ENCODE assay signal across 14 cellular contexts in genomic region chr4:14025093-14025492, GRCh38.
DNase-seq lines count a peak whose midpoint lies in the region; ATAC-seq and TF ChIP-seq lines count a peak whose summit lies in the region.
"Had no signal": no experiment of that assay in that cellular context is flagged by ENCODE, and none has a peak within 500 bp of the region (broad histone marks: within the 10 kb centered on the region; RNA-seq: fewer than 3 reads in every experiment).

No MANE protein-coding gene starts in this region.

- no peak for TF ChIP-seq CTCF in cardiac muscle cell (IDR thresholded peaks at IDR 0.05; ENCODE audit: low read depth, low read length)
- no peak for TF ChIP-seq CTCF in fibroblast of the aortic adventitia (IDR thresholded peaks at IDR 0.05; ENCODE audit: insufficient read depth, low read length)
- no peak for TF ChIP-seq CTCF in transverse colon (IDR thresholded peaks at IDR 0.05)

- WGBS in transverse colon (ENCODE audit: low coverage in 1 of 2), 2 donors = 55 to 60% methylated on average over 2 to 5 of the region's 5 CpGs

- no peak for TF ChIP-seq EP300 in transverse colon (IDR thresholded peaks at IDR 0.05; ENCODE audit: low read depth)

- H3K27ac ChIP-seq in cardiac muscle cell = no peak overlapping the region
- H3K27ac ChIP-seq in caudate nucleus (ENCODE audit: low read depth, low read length) = peak overlapping the region; percentile 4
- no peak overlapping the region for H3K27ac ChIP-seq in transverse colon
- H3K27ac ChIP-seq: BLaER1 treated with 17β-estradiol and CSF1 and Interleukin-3, amounts not matched to agents 10 nM and 100 nM had no signal

- in situ Hi-C loops in transverse colon (cut with MboI; ENCODE audit: low pct_ligation_motif_present in 1 of 4, low pct_unique_long_range_greater_than_20kb in 1 of 4, low sequenced_read_pairs in 3 of 4) = no loop called here

- H3K36me3 ChIP-seq in cardiac muscle cell = no peaks in the 10 kb centered on the region
- H3K36me3 ChIP-seq in transverse colon = no peaks in the 10 kb centered on the region
- H3K36me3 ChIP-seq: BLaER1 treated with 17β-estradiol and CSF1 and Interleukin-3, amounts not matched to agents 10 nM and 100 nM; HAP-1 had no signal

- H3K9me3 ChIP-seq in cardiac muscle cell (ENCODE audit: low read depth) (no peaks in the 10 kb centered on the region), transverse colon (no peaks in the 10 kb centered on the region)
- H3K9me3 ChIP-seq: BLaER1 treated with 17β-estradiol and CSF1 and Interleukin-3, amounts not matched to agents 10 nM and 100 nM; HAP-1 had no signal

- peaks cover 15% of the 10 kb centered on the region for H3K4me1 ChIP-seq in cardiac muscle cell (ENCODE audit: low read depth)
- no peaks in the 10 kb centered on the region for H3K4me1 ChIP-seq in transverse colon
- H3K4me1 ChIP-seq: HAP-1 had no signal

- H3K27me3 ChIP-seq in cardiac muscle cell (no peaks in the 10 kb centered on the region), transverse colon (no peaks in the 10 kb centered on the region)
- H3K27me3 ChIP-seq: BLaER1 treated with 17β-estradiol and CSF1 and Interleukin-3, amounts not matched to agents 10 nM and 100 nM had no signal

- no peak for TF ChIP-seq POLR2A in transverse colon (IDR thresholded peaks at IDR 0.05)

- no peak overlapping the region for H3K4me3 ChIP-seq in cardiac muscle cell
- H3K4me3 ChIP-seq in fibroblast of the aortic adventitia (ENCODE audit: low read depth, low read length) = no peak overlapping the region
- no peak overlapping the region for H3K4me3 ChIP-seq in transverse colon
- H3K4me3 ChIP-seq: BLaER1 treated with 17β-estradiol and CSF1 and Interleukin-3, amounts not matched to agents 10 nM and 100 nM; HAP-1 had no signal

- intact Hi-C loops in left ventricle myocardium superior (cut with micrococcal nuclease) (no loop called here), transverse colon (cut with DNase I; ENCODE audit: low total_unique reads) (no loop called here)

- DNase-seq in cardiac muscle cell (ENCODE audit: low read depth in 1 of 2, low spot score in 1 of 2) = peak; percentile 24 to 47
- no peak for DNase-seq in left ventricle myocardium superior
- peak in 22 of 61 donors; percentile 0 to 62 (median 14) for DNase-seq in caudate nucleus (lab: John Stamatoyannopoulos, UW)
- DNase-seq in fibroblast of the aortic adventitia (ENCODE audit: low read depth) = peak; percentile 16
- DNase-seq in putamen (ENCODE audit: low spot score) = peak; percentile 49
- DNase-seq in mesenteric fat pad (ENCODE audit: low spot score) = no peak
- no peak for DNase-seq in amniotic stem cell (lab: John Stamatoyannopoulos, UW)
- DNase-seq in transverse colon = no peak
- DNase-seq: Calu3; CD8-positive, alpha-beta T cell; DMS79 treated with DMSO at 0.1 percent for 48 hours; GF-D8 had no signal

- no peak for ATAC-seq in left ventricle myocardium superior
- ATAC-seq: CD8-positive, alpha-beta T cell had no signal

Comparison
In these comparisons a context has a peak if more than half of its experiments do, and no peak if none do; other contexts are left out.
1. DNase-seq: peak in cardiac muscle cell (2 of 2), fibroblast of the aortic adventitia (single experiment) and putamen (single experiment); none in left ventricle myocardium superior (single experiment), mesenteric fat pad (single experiment), amniotic stem cell (single experiment) and transverse colon (single experiment).